Comparison of ENCODE assay signal across 2 cellular contexts in the genomic region with DNA sequence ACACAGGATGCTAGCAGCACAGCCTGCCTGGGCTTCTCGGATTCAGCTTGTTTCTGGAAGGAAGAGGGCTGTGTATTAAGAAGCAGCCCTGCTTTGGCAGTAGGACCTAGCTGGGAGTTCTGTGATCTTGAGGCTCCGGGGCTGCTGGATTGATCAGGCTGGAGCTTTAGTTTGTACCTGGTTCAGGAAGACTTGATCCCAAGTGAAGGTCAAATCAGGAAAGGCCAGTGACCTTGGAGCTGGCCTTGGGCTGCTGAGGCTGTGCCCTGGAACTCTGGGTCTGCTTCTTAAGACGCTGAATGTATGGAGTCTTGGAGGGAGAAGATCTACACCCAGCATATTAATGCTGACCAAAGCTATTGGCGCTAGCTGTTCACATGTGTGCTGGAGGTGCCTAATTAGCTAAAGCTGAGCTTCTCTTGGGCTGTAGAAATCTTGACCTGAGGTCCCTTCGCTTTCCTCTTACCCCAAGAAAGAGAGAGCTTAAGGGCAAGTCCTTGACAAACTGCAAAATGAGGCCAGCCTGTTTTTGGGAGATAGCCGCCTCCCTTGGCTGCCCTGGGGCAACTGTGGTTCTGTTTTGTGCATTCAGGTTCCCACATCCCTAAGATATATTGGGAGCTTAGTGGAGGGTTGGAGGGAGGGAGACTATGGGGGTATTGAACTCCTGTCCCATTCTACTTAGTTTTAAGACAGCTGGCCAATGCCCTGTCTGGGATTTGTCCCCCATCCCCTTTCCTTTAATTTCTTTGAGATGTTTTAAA.
TF ChIP-seq lines count a peak whose summit lies in the region.

No MANE protein-coding gene starts in this region.

TF ChIP-seq in SK-N-SH, 30 proteins besides CTCF, POLR2A, EP300 and RAD21 (continued from another document):
- TF ChIP-seq, protein P1, sequence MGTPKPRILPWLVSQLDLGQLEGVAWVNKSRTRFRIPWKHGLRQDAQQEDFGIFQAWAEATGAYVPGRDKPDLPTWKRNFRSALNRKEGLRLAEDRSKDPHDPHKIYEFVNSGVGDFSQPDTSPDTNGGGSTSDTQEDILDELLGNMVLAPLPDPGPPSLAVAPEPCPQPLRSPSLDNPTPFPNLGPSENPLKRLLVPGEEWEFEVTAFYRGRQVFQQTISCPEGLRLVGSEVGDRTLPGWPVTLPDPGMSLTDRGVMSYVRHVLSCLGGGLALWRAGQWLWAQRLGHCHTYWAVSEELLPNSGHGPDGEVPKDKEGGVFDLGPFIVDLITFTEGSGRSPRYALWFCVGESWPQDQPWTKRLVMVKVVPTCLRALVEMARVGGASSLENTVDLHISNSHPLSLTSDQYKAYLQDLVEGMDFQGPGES (IDR thresholded peaks at IDR 0.05; ENCODE audit: low read depth, low read length), result no peak
- TF ChIP-seq SIN3A (IDR thresholded peaks at IDR 0.05; ENCODE audit: borderline replicate concordance, low read depth, low read length), result no peak
- TF ChIP-seq POLR2AphosphoS5 (IDR thresholded peaks at IDR 0.05; ENCODE audit: low read depth, low read length), result no peak
- no peak for TF ChIP-seq GABPA (IDR thresholded peaks at IDR 0.05; ENCODE audit: low read depth)

TF ChIP-seq in SK-N-SH treated with all-trans-retinoic acid at 6 μM for 48 hours, 23 proteins besides CTCF, POLR2A, EP300 and RAD21 (continued from another document):
- no peak for TF ChIP-seq BACH2 (CRISPR knock-in tag; IDR thresholded peaks at IDR 0.05; ENCODE audit: borderline replicate concordance)
- no peak for TF ChIP-seq ZNF8 (CRISPR knock-in tag; IDR thresholded peaks at IDR 0.05)
- TF ChIP-seq PATZ1 (CRISPR knock-in tag; IDR thresholded peaks at IDR 0.05; ENCODE audit: borderline replicate concordance), result no peak
- TF ChIP-seq TOX (CRISPR knock-in tag; IDR thresholded peaks at IDR 0.05; ENCODE audit: borderline replicate concordance), result no peak
- TF ChIP-seq ZC3H10 (CRISPR knock-in tag; IDR thresholded peaks at IDR 0.05), result no peak
- no peak for TF ChIP-seq ZFP3 (CRISPR knock-in tag; IDR thresholded peaks at IDR 0.05)
- no peak for TF ChIP-seq ZNF565 (CRISPR knock-in tag; conservative IDR thresholded peaks at IDR 0.05; ENCODE audit: low read depth)
- no peak for TF ChIP-seq ZNF70 (CRISPR knock-in tag; IDR thresholded peaks at IDR 0.05)
- TF ChIP-seq RARB (CRISPR knock-in tag; IDR thresholded peaks at IDR 0.05), result no peak
- TF ChIP-seq, protein P2, sequence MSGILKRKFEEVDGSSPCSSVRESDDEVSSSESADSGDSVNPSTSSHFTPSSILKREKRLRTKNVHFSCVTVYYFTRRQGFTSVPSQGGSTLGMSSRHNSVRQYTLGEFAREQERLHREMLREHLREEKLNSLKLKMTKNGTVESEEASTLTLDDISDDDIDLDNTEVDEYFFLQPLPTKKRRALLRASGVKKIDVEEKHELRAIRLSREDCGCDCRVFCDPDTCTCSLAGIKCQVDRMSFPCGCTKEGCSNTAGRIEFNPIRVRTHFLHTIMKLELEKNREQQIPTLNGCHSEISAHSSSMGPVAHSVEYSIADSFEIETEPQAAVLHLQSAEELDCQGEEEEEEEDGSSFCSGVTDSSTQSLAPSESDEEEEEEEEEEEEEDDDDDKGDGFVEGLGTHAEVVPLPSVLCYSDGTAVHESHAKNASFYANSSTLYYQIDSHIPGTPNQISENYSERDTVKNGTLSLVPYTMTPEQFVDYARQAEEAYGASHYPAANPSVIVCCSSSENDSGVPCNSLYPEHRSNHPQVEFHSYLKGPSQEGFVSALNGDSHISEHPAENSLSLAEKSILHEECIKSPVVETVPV (CRISPR knock-in tag; IDR thresholded peaks at IDR 0.05), result no peak
- TF ChIP-seq TCF4 (CRISPR knock-in tag; IDR thresholded peaks at IDR 0.05; ENCODE audit: borderline replicate concordance), result no peak
TF ChIP-seq in SK-N-SH treated with all-trans-retinoic acid at 6 μM for 48 hours: peak in this region for 0.
